ENCODE assay signal across 10 cellular contexts in genomic region chr9:306907-307306, GRCh38.
DNase-seq lines count a peak whose midpoint lies in the region; ATAC-seq and TF ChIP-seq lines count a peak whose summit lies in the region.
"Had no signal": no experiment of that assay in that cellular context is flagged by ENCODE, and none has a peak within 500 bp of the region (broad histone marks: within the 10 kb centered on the region; RNA-seq: fewer than 3 reads in every experiment).

No MANE protein-coding gene starts in this region.

- H3K27me3 ChIP-seq in breast epithelium (no peaks in the 10 kb centered on the region), upper lobe of right lung (no peaks in the 10 kb centered on the region), GM23248 (replicated peaks; ENCODE audit: insufficient read depth) (no peaks in the 10 kb centered on the region)

- no peak overlapping the region for H3K4me2 ChIP-seq in GM23248 (ENCODE audit: unreplicated experiment)

- no peaks in the 10 kb centered on the region for H3F3A ChIP-seq in GM23248 (ENCODE audit: insufficient read depth)

- H3K4me1 ChIP-seq in breast epithelium (no peaks in the 10 kb centered on the region), upper lobe of right lung (no peaks in the 10 kb centered on the region), GM23248 (ENCODE audit: insufficient read depth) (no peaks in the 10 kb centered on the region)

- no peak overlapping the region for H3K4me3 Mint-ChIP-seq in MCF 10A (ENCODE audit: unreplicated experiment)
- H3K4me3 Mint-ChIP-seq in activated CD8-positive, alpha-beta T cell treated with anti-CD3 and anti-CD28 coated beads for 36 hours = no peak overlapping the region

- peaks cover 6% of the 10 kb centered on the region for H3K4me1 Mint-ChIP-seq in MCF 10A (ENCODE audit: insufficient read depth, unreplicated experiment)
- peaks cover 2% of the 10 kb centered on the region for H3K4me1 Mint-ChIP-seq in activated CD8-positive, alpha-beta T cell treated with anti-CD3 and anti-CD28 coated beads for 36 hours (ENCODE audit: low read depth)

- WGBS in GM23248 (ENCODE audit: low coverage in 1 of 2, low lambda C conversion rate in 2 of 2, missing lambda C conversion rate in 2 of 2), 2 experiments = 60 to 68% methylated on average over 7 of the region's 7 CpGs

- H3K27ac ChIP-seq in breast epithelium = no peak overlapping the region
- no peak overlapping the region for H3K27ac ChIP-seq in upper lobe of right lung
- H3K27ac ChIP-seq in GM23248 = no peak overlapping the region

- no peak overlapping the region for H2AFZ ChIP-seq in GM23248

- H3K9me3 Mint-ChIP-seq in MCF 10A (ENCODE audit: unreplicated experiment) = no peaks in the 10 kb centered on the region
- no peaks in the 10 kb centered on the region for H3K9me3 Mint-ChIP-seq in activated CD8-positive, alpha-beta T cell treated with anti-CD3 and anti-CD28 coated beads for 36 hours

- H3K36me3 ChIP-seq in breast epithelium (no peaks in the 10 kb centered on the region), upper lobe of right lung (peaks cover 40% of the 10 kb centered on the region), GM23248 (ENCODE audit: low read depth) (no peaks in the 10 kb centered on the region)

- POLR2A ChIA-PET in MCF 10A (lab: Yijun Ruan, JAX) = interaction anchor here (0.5 kb wide), 1 partner anchor 1384 kb away, joined by 3 read pairs; no protein-coding TSS in a partner anchor
- POLR2A ChIA-PET in activated CD8-positive, alpha-beta T cell treated with anti-CD3 and anti-CD28 coated beads for 36 hours (lab: Charles Lee) = interaction anchor here (1.2 kb wide), 1 partner anchor 21 kb away, joined by 4 read pairs; no protein-coding TSS in a partner anchor

- no peaks in the 10 kb centered on the region for H3K9me2 ChIP-seq in GM23248 (ENCODE audit: insufficient read depth)

- no peaks in the 10 kb centered on the region for H4K20me1 ChIP-seq in GM23248 (ENCODE audit: insufficient read depth)

- no TSS peak for BruUV-seq in MCF 10A (replicated peaks; lab: Mats Ljungman, UMichigan)

- H3K27ac Mint-ChIP-seq in MCF 10A (ENCODE audit: low read depth, unreplicated experiment) = no peak overlapping the region
- no peak overlapping the region for H3K27ac Mint-ChIP-seq in activated CD8-positive, alpha-beta T cell treated with anti-CD3 and anti-CD28 coated beads for 36 hours

- ATAC-seq in activated CD8-positive, alpha-beta T cell treated with anti-CD3 and anti-CD28 coated beads for 36 hours = peak; percentile 39
- peak; percentile 74 for ATAC-seq in upper lobe of right lung
- no peak for ATAC-seq in HG03159 (IDR thresholded peaks at IDR 0.05; ENCODE audit: unreplicated experiment)

- H3K36me3 Mint-ChIP-seq in MCF 10A (ENCODE audit: insufficient read depth, unreplicated experiment) = no peaks in the 10 kb centered on the region
- peaks cover 51% of the 10 kb centered on the region for H3K36me3 Mint-ChIP-seq in activated CD8-positive, alpha-beta T cell treated with anti-CD3 and anti-CD28 coated beads for 36 hours (ENCODE audit: low read depth)

- in situ Hi-C loops in GM23248 (cut with MboI) = no loop called here

- intact Hi-C loops in MCF 10A (cut with micrococcal nuclease) (no loop called here), breast epithelium (cut with DNase I; ENCODE audit: low total_unique reads) (no loop called here), upper lobe of right lung (cut with DNase I) (no loop called here)
- intact Hi-C loops in activated CD8-positive, alpha-beta T cell treated with anti-CD3 and anti-CD28 coated beads for 36 hours (cut with micrococcal nuclease) = no loop called here

- CTCF ChIA-PET in MCF 10A (lab: Yijun Ruan, JAX) = interaction anchor here (1.2 kb wide), 1 partner anchor 91 kb away, joined by 4 read pairs; no protein-coding TSS in a partner anchor
- CTCF ChIA-PET in activated CD8-positive, alpha-beta T cell treated with anti-CD3 and anti-CD28 coated beads for 36 hours (lab: Charles Lee) = interaction anchor here (1.2 to 1.6 kb wide), 2 partner anchors 9 to 83 kb away, joined by 3 to 4 read pairs; no protein-coding TSS in a partner anchor

- H3K9ac ChIP-seq in GM23248 = no peak overlapping the region

- H3K9me3 ChIP-seq in breast epithelium = no peaks in the 10 kb centered on the region
- H3K9me3 ChIP-seq in upper lobe of right lung = no peaks in the 10 kb centered on the region
- H3K9me3 ChIP-seq in GM23248 (ENCODE audit: low read depth) = no peaks in the 10 kb centered on the region

- peak; percentile 43 for DNase-seq in MCF 10A (ENCODE audit: unreplicated experiment)
- DNase-seq in breast epithelium (ENCODE audit: low spot score in 2 of 2) = no peak
- DNase-seq in activated CD8-positive, alpha-beta T cell treated with anti-CD3 and anti-CD28 coated beads for 36 hours = peak; percentile 16
- DNase-seq in iPS-NIHi7 (ENCODE audit: extremely low spot score) = peak; percentile 51
- DNase-seq in upper lobe of right lung = no peak
- DNase-seq in GM23248 = no peak
- DNase-seq in epidermal melanocyte (ENCODE audit: insufficient read length, low spot score) = no peak
- DNase-seq: IMR-90, occipital lobe had no signal

- no peaks in the 10 kb centered on the region for H3K79me2 ChIP-seq in GM23248 (ENCODE audit: insufficient read depth)

- no peaks in the 10 kb centered on the region for H3K27me3 Mint-ChIP-seq in MCF 10A (ENCODE audit: insufficient read depth, unreplicated experiment)
- no peaks in the 10 kb centered on the region for H3K27me3 Mint-ChIP-seq in activated CD8-positive, alpha-beta T cell treated with anti-CD3 and anti-CD28 coated beads for 36 hours

- no peak for TF ChIP-seq POLR2A in breast epithelium (IDR thresholded peaks at IDR 0.05)

- H3K4me3 ChIP-seq in breast epithelium = no peak overlapping the region
- H3K4me3 ChIP-seq in upper lobe of right lung = no peak overlapping the region
- H3K4me3 ChIP-seq in GM23248 = no peak overlapping the region

- TF ChIP-seq CTCF in MCF 10A (IDR thresholded peaks at IDR 0.05; ENCODE audit: unreplicated experiment) = no peak
- TF ChIP-seq CTCF in breast epithelium (IDR thresholded peaks at IDR 0.05) = no peak
- no peak for TF ChIP-seq CTCF in activated CD8-positive, alpha-beta T cell treated with anti-CD3 and anti-CD28 coated beads for 36 hours (IDR thresholded peaks at IDR 0.05)
- TF ChIP-seq CTCF in upper lobe of right lung (IDR thresholded peaks at IDR 0.05) = peak; percentile 19

Comparison
In these comparisons a context has a peak if more than half of its experiments do, and no peak if none do; other contexts are left out.
1. DNase-seq: peak in MCF 10A (single experiment), activated CD8-positive, alpha-beta T cell treated with anti-CD3 and anti-CD28 coated beads for 36 hours (single experiment) and iPS-NIHi7 (single experiment); none in breast epithelium (0 of 2), upper lobe of right lung (single experiment), GM23248 (single experiment) and epidermal melanocyte (single experiment).